ENCODE assay signal across 1 cellular context in the genomic region with DNA sequence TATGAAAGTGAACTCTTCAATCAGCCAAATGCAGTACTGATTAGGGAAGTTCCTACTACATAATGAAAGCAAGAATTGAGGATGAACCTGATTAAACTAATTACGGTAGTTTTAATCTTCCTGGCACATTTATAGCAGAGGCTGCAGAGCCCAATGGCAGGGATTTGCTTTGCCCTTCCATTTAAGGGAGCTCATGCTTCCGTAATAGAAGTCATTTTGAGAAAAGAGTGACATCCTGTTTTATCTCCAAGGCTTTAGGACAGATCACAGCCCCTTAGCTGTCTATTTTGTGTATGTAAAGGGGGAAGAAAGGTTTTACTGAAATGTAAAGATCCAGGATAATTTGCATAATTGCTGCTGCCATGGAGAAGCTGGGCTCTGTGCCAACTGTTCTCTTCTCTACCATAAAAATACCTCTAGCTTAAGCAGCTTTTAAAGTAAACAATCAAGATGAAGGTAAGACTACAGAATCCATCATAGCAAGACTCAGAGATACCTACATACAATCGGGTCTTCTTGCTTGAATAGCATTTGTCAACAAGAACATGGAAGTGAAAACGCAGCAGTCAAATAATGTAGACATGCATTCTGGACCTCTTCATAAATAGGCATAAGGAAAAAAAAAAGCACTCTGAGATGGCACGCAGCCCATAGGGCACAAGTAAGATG.
TF ChIP-seq lines count a peak whose summit lies in the region.

No MANE protein-coding gene starts in this region.

TF ChIP-seq in HEK293, 187 proteins besides CTCF, POLR2A, EP300 and RAD21 (continued from another document and continues in another):
- TF ChIP-seq ZNF776 (tag by site-specific recombination; IDR thresholded peaks at IDR 0.05; ENCODE audit: borderline replicate concordance) (no peak), ZNF623 (tag by site-specific recombination; IDR thresholded peaks at IDR 0.05) (no peak), ZNF133 (tag by site-specific recombination; IDR thresholded peaks at IDR 0.05) (no peak), SP3 (tag by site-specific recombination; IDR thresholded peaks at IDR 0.05) (no peak), ZNF366 (tag by site-specific recombination; conservative IDR thresholded peaks at IDR 0.05) (peak; percentile 35; the same call in 1 of the 2 replicates), ZNF341 (tag by site-specific recombination; IDR thresholded peaks at IDR 0.05; ENCODE audit: low read depth) (no peak), KLF1 (tag by site-specific recombination; IDR thresholded peaks at IDR 0.05) (no peak), ZBTB7A (tag by site-specific recombination; IDR thresholded peaks at IDR 0.05; ENCODE audit: low read depth) (no peak), ZNF175 (tag by site-specific recombination; IDR thresholded peaks at IDR 0.05) (no peak), ZNF10 (tag by site-specific recombination; IDR thresholded peaks at IDR 0.05) (no peak), ZNF423 (tag by site-specific recombination; IDR thresholded peaks at IDR 0.05) (no peak), ZNF394 (tag by site-specific recombination; IDR thresholded peaks at IDR 0.05; ENCODE audit: borderline replicate concordance) (peak; percentile 81), HOXC10 (CRISPR knock-in tag; IDR thresholded peaks at IDR 0.05) (no peak), ZNF202 (tag by site-specific recombination; IDR thresholded peaks at IDR 0.05; ENCODE audit: borderline replicate concordance) (no peak), ZFHX2 (tag by site-specific recombination; conservative IDR thresholded peaks at IDR 0.05) (no peak), ZNF157 (tag by site-specific recombination; IDR thresholded peaks at IDR 0.05) (no peak), GLI4 (tag by site-specific recombination; IDR thresholded peaks at IDR 0.05) (no peak), KLF10 (tag by site-specific recombination; IDR thresholded peaks at IDR 0.05) (peak; percentile 54; the same call in 1 of the 2 replicates), MZF1 (tag by site-specific recombination; IDR thresholded peaks at IDR 0.05; ENCODE audit: borderline replicate concordance) (peak; percentile 47; the same call in 1 of the 2 replicates), ZBTB17 (tag by site-specific recombination; IDR thresholded peaks at IDR 0.05) (peak; percentile 66), ZNF239 (tag by site-specific recombination; IDR thresholded peaks at IDR 0.05) (no peak), ZNF843 (tag by site-specific recombination; IDR thresholded peaks at IDR 0.05) (no peak), ZSCAN16 (tag by site-specific recombination; IDR thresholded peaks at IDR 0.05) (no peak), SP2 (tag by site-specific recombination; IDR thresholded peaks at IDR 0.05) (no peak), WT1 (tag by site-specific recombination; IDR thresholded peaks at IDR 0.05) (peak; percentile 27; the same call in 1 of the 2 replicates), ZBTB48 (tag by site-specific recombination; IDR thresholded peaks at IDR 0.05) (0 out of 2 replicates have a peak, but pooled peaks have one; percentile 37), ZNF521 (tag by site-specific recombination; IDR thresholded peaks at IDR 0.05) (no peak), SCRT1 (tag by site-specific recombination; IDR thresholded peaks at IDR 0.05; ENCODE audit: borderline replicate concordance) (no peak)
- TF ChIP-seq, protein P1, sequence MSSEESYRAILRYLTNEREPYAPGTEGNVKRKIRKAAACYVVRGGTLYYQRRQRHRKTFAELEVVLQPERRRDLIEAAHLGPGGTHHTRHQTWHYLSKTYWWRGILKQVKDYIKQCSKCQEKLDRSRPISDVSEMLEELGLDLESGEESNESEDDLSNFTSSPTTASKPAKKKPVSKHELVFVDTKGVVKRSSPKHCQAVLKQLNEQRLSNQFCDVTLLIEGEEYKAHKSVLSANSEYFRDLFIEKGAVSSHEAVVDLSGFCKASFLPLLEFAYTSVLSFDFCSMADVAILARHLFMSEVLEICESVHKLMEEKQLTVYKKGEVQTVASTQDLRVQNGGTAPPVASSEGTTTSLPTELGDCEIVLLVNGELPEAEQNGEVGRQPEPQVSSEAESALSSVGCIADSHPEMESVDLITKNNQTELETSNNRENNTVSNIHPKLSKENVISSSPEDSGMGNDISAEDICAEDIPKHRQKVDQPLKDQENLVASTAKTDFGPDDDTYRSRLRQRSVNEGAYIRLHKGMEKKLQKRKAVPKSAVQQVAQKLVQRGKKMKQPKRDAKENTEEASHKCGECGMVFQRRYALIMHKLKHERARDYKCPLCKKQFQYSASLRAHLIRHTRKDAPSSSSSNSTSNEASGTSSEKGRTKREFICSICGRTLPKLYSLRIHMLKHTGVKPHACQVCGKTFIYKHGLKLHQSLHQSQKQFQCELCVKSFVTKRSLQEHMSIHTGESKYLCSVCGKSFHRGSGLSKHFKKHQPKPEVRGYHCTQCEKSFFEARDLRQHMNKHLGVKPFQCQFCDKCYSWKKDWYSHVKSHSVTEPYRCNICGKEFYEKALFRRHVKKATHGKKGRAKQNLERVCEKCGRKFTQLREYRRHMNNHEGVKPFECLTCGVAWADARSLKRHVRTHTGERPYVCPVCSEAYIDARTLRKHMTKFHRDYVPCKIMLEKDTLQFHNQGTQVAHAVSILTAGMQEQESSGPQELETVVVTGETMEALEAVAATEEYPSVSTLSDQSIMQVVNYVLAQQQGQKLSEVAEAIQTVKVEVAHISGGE (tag by site-specific recombination; conservative IDR thresholded peaks at IDR 0.05; ENCODE audit: low read depth), result no peak
- TF ChIP-seq, protein P2, sequence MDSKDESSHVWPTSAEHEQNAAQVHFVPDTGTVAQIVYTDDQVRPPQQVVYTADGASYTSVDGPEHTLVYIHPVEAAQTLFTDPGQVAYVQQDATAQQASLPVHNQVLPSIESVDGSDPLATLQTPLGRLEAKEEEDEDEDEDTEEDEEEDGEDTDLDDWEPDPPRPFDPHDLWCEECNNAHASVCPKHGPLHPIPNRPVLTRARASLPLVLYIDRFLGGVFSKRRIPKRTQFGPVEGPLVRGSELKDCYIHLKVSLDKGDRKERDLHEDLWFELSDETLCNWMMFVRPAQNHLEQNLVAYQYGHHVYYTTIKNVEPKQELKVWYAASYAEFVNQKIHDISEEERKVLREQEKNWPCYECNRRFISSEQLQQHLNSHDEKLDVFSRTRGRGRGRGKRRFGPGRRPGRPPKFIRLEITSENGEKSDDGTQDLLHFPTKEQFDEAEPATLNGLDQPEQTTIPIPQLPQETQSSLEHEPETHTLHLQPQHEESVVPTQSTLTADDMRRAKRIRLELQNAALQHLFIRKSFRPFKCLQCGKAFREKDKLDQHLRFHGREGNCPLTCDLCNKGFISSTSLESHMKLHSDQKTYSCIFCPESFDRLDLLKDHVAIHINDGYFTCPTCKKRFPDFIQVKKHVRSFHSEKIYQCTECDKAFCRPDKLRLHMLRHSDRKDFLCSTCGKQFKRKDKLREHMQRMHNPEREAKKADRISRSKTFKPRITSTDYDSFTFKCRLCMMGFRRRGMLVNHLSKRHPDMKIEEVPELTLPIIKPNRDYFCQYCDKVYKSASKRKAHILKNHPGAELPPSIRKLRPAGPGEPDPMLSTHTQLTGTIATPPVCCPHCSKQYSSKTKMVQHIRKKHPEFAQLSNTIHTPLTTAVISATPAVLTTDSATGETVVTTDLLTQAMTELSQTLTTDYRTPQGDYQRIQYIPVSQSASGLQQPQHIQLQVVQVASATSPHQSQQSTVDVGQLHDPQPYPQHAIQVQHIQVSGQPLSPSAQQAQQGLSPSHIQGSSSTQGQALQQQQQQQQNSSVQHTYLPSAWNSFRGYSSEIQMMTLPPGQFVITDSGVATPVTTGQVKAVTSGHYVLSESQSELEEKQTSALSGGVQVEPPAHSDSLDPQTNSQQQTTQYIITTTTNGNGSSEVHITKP (tag by site-specific recombination; IDR thresholded peaks at IDR 0.05), result peak; percentile 47; the same call in 1 of the 2 replicates
- TF ChIP-seq, protein P3, sequence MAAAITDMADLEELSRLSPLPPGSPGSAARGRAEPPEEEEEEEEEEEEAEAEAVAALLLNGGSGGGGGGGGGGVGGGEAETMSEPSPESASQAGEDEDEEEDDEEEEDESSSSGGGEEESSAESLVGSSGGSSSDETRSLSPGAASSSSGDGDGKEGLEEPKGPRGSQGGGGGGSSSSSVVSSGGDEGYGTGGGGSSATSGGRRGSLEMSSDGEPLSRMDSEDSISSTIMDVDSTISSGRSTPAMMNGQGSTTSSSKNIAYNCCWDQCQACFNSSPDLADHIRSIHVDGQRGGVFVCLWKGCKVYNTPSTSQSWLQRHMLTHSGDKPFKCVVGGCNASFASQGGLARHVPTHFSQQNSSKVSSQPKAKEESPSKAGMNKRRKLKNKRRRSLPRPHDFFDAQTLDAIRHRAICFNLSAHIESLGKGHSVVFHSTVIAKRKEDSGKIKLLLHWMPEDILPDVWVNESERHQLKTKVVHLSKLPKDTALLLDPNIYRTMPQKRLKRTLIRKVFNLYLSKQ (tag by site-specific recombination; IDR thresholded peaks at IDR 0.05; ENCODE audit: borderline replicate concordance), result no peak
- TF ChIP-seq, protein P4, sequence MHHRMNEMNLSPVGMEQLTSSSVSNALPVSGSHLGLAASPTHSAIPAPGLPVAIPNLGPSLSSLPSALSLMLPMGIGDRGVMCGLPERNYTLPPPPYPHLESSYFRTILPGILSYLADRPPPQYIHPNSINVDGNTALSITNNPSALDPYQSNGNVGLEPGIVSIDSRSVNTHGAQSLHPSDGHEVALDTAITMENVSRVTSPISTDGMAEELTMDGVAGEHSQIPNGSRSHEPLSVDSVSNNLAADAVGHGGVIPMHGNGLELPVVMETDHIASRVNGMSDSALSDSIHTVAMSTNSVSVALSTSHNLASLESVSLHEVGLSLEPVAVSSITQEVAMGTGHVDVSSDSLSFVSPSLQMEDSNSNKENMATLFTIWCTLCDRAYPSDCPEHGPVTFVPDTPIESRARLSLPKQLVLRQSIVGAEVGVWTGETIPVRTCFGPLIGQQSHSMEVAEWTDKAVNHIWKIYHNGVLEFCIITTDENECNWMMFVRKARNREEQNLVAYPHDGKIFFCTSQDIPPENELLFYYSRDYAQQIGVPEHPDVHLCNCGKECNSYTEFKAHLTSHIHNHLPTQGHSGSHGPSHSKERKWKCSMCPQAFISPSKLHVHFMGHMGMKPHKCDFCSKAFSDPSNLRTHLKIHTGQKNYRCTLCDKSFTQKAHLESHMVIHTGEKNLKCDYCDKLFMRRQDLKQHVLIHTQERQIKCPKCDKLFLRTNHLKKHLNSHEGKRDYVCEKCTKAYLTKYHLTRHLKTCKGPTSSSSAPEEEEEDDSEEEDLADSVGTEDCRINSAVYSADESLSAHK (tag by site-specific recombination; IDR thresholded peaks at IDR 0.05), result no peak
- TF ChIP-seq, protein P5, sequence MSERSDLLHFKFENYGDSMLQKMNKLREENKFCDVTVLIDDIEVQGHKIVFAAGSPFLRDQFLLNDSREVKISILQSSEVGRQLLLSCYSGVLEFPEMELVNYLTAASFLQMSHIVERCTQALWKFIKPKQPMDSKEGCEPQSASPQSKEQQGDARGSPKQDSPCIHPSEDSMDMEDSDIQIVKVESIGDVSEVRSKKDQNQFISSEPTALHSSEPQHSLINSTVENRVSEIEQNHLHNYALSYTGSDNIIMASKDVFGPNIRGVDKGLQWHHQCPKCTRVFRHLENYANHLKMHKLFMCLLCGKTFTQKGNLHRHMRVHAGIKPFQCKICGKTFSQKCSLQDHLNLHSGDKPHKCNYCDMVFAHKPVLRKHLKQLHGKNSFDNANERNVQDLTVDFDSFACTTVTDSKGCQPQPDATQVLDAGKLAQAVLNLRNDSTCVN (tag by site-specific recombination; optimal IDR thresholded peaks at IDR 0.05), result no peak
- TF ChIP-seq, protein P6, sequence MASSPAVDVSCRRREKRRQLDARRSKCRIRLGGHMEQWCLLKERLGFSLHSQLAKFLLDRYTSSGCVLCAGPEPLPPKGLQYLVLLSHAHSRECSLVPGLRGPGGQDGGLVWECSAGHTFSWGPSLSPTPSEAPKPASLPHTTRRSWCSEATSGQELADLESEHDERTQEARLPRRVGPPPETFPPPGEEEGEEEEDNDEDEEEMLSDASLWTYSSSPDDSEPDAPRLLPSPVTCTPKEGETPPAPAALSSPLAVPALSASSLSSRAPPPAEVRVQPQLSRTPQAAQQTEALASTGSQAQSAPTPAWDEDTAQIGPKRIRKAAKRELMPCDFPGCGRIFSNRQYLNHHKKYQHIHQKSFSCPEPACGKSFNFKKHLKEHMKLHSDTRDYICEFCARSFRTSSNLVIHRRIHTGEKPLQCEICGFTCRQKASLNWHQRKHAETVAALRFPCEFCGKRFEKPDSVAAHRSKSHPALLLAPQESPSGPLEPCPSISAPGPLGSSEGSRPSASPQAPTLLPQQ (tag by site-specific recombination; IDR thresholded peaks at IDR 0.05), result no peak
- TF ChIP-seq, protein P7, sequence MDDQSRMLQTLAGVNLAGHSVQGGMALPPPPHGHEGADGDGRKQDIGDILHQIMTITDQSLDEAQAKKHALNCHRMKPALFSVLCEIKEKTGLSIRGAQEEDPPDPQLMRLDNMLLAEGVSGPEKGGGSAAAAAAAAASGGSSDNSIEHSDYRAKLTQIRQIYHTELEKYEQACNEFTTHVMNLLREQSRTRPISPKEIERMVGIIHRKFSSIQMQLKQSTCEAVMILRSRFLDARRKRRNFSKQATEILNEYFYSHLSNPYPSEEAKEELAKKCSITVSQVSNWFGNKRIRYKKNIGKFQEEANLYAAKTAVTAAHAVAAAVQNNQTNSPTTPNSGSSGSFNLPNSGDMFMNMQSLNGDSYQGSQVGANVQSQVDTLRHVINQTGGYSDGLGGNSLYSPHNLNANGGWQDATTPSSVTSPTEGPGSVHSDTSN (CRISPR knock-in tag; IDR thresholded peaks at IDR 0.05), result no peak
- TF ChIP-seq, protein P8, sequence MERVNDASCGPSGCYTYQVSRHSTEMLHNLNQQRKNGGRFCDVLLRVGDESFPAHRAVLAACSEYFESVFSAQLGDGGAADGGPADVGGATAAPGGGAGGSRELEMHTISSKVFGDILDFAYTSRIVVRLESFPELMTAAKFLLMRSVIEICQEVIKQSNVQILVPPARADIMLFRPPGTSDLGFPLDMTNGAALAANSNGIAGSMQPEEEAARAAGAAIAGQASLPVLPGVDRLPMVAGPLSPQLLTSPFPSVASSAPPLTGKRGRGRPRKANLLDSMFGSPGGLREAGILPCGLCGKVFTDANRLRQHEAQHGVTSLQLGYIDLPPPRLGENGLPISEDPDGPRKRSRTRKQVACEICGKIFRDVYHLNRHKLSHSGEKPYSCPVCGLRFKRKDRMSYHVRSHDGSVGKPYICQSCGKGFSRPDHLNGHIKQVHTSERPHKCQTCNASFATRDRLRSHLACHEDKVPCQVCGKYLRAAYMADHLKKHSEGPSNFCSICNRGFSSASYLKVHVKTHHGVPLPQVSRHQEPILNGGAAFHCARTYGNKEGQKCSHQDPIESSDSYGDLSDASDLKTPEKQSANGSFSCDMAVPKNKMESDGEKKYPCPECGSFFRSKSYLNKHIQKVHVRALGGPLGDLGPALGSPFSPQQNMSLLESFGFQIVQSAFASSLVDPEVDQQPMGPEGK (tag by site-specific recombination; IDR thresholded peaks at IDR 0.05), result no peak
- TF ChIP-seq, protein P9, sequence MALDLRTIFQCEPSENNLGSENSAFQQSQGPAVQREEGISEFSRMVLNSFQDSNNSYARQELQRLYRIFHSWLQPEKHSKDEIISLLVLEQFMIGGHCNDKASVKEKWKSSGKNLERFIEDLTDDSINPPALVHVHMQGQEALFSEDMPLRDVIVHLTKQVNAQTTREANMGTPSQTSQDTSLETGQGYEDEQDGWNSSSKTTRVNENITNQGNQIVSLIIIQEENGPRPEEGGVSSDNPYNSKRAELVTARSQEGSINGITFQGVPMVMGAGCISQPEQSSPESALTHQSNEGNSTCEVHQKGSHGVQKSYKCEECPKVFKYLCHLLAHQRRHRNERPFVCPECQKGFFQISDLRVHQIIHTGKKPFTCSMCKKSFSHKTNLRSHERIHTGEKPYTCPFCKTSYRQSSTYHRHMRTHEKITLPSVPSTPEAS (tag by site-specific recombination; IDR thresholded peaks at IDR 0.05), result no peak
